8 cellular contexts compared by ENCODE assay signal in the genomic region with DNA sequence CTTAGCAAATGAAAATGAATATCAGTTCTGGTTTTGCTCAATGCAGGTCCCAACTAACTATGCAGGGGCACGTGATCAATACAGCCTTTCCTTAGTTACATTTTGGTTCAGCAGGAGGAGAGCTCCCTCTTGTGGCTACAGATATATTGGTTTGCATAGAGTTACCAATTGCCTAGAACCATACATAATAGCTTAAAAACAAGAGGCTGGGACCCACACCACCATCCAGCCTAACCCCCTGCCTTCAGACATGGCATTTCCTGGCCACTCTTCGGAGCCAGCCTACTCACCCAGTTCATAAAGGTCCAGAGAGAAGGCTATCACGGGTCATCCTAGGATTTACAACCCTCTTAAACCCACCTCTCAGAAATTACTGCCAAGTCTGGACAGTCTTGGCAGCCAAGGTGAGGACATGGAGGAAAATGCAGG. TPM values are rescaled to one million over a fixed set of nuclear protein-coding genes. Genes with fewer than 3 reads are reported as not detected.
A peak's percentile ranks its signal among the peaks of the same experiment; 100 is the strongest.
DNase-seq lines count a peak whose midpoint lies in the region; ATAC-seq, FAIRE-seq and TF ChIP-seq lines count a peak whose summit lies in the region.

No MANE protein-coding gene starts in this region.

- H3K27ac ChIP-seq in coronary artery (no peak overlapping the region), HepG2 (ENCODE audit: extremely low read length, insufficient read depth, low read length) (no peak overlapping the region)

- H3K4me2 ChIP-seq in HepG2 (ENCODE audit: low read depth, low read length): no peak overlapping the region

- TF ChIP-seq EP300 in HepG2 (IDR thresholded peaks at IDR 0.05; ENCODE audit: low read depth in 2 of 2, low read length in 2 of 2): no peak
- TF ChIP-seq EP300 in HepG2 (CRISPR knock-in tag; IDR thresholded peaks at IDR 0.05; ENCODE audit: borderline replicate concordance): no peak

- H3K79me2 ChIP-seq in HepG2 (ENCODE audit: insufficient read depth, low read length): no peaks in the 10 kb centered on the region

- H3K4me3 ChIP-seq in coronary artery (no peak overlapping the region), HepG2 (replicated peaks in 1 of 3; ENCODE audit: insufficient read depth in 1 of 3, low read depth in 2 of 3, low read length in 3 of 3) (no peak overlapping the region)

- peak; percentile 83 for DNase-seq in DMS 273 (lab: John Stamatoyannopoulos, UW; ENCODE audit: unreplicated experiment)
- DNase-seq in NCI-H2227 (lab: John Stamatoyannopoulos, UW; ENCODE audit: unreplicated experiment): peak; percentile 80
- DNase-seq in UCSD-AML1 (lab: John Stamatoyannopoulos, UW; ENCODE audit: unreplicated experiment): peak; percentile 13
- no peak for DNase-seq in coronary artery (ENCODE audit: low spot score)
- peak; percentile 82 for DNase-seq in HepG2 (ENCODE audit: low spot score)
- peak; percentile 97 for DNase-seq in superior temporal gyrus (ENCODE audit: extremely low spot score)

- no peak for TF ChIP-seq POLR2A in HepG2 (IDR thresholded peaks at IDR 0.05; ENCODE audit: insufficient read depth in 1 of 2, low read depth in 2 of 2, low read length in 2 of 2)

- ATAC-seq in GM19395 (IDR thresholded peaks at IDR 0.05; ENCODE audit: unreplicated experiment) (peak; percentile 100), HG03354 (IDR thresholded peaks at IDR 0.05; ENCODE audit: poor library complexity, severe bottlenecking, unreplicated experiment) (peak; percentile 100), HepG2 (peak; percentile 99)

- CTCF ChIA-PET in HepG2 (lab: Yijun Ruan, JAX; ENCODE audit: low intra/inter-chr PET ratio, low total read pairs): interaction anchor here (0.9 to 3.6 kb wide), 3 partner anchors 10 to 189 kb away, joined by 3 to 36 read pairs (median 8); a partner anchor contains a TSS

- no peaks in the 10 kb centered on the region for H3K4me1 ChIP-seq in HepG2 (ENCODE audit: insufficient read depth, low read length)

- H2AFZ ChIP-seq in HepG2 (ENCODE audit: low read length): no peak overlapping the region

- intact Hi-C loops in HepG2 (cut with micrococcal nuclease; ENCODE audit: unreplicated experiment): loop anchor here (1.0 to 2.0 kb wide), 4 partner anchors 10 to 189 kb away; a partner anchor contains a TSS

- H3K9ac ChIP-seq in HepG2 (ENCODE audit: insufficient read depth, low read depth, low read length): no peak overlapping the region

- H3K36me3 ChIP-seq in HepG2 (replicated peaks in 1 of 2; ENCODE audit: control insufficient read depth in 1 of 2, insufficient read depth in 2 of 2, low read length in 2 of 2): peaks cover 36 to 95% of the 10 kb centered on the region in 2 experiments

- no peaks in the 10 kb centered on the region for H3K27me3 ChIP-seq in HepG2 (ENCODE audit: control insufficient read depth in 1 of 2, insufficient read depth in 2 of 2, low read length in 2 of 2)

- 0 out of 2 replicates have a peak, but pooled peaks cover 3% of the 10 kb centered on the region for H4K20me1 ChIP-seq in HepG2 (ENCODE audit: insufficient read depth, low read length)

- 22% methylated on average over 3 of the region's 3 CpGs for WGBS in HepG2 (ENCODE audit: low lambda C conversion rate)

- BruUV-seq in HepG2 (replicated peaks; lab: Mats Ljungman, UMichigan): no TSS peak

- in situ Hi-C loops in HepG2 (cut with HindIII; ENCODE audit: extremely low pct_ligation_motif_present, low pct_unique_long_range_greater_than_20kb): no loop called here

- peak; percentile 92 for FAIRE-seq in HepG2 (lab: Jason Lieb, UNC)

- no peaks in the 10 kb centered on the region for H3K9me3 ChIP-seq in HepG2 (ENCODE audit: low read length)

- TF ChIP-seq CTCF in coronary artery (IDR thresholded peaks at IDR 0.05) (peak; percentile 64), HepG2 (CRISPR knock-in tag; IDR thresholded peaks at IDR 0.05) (peak; percentile 94)

- TF ChIP-seq RAD21 in HepG2 (CRISPR knock-in tag; IDR thresholded peaks at IDR 0.05): peak; percentile 61

- POLR2A ChIA-PET in HepG2 (lab: Yijun Ruan, JAX): interaction anchor here (1.7 kb wide), 2 partner anchors 11 to 189 kb away, joined by 5 to 11 read pairs; a partner anchor contains a TSS

TF ChIP-seq in HepG2, 621 proteins besides CTCF, POLR2A, EP300 and RAD21 (continues in another document):
- TF ChIP-seq, protein P1, sequence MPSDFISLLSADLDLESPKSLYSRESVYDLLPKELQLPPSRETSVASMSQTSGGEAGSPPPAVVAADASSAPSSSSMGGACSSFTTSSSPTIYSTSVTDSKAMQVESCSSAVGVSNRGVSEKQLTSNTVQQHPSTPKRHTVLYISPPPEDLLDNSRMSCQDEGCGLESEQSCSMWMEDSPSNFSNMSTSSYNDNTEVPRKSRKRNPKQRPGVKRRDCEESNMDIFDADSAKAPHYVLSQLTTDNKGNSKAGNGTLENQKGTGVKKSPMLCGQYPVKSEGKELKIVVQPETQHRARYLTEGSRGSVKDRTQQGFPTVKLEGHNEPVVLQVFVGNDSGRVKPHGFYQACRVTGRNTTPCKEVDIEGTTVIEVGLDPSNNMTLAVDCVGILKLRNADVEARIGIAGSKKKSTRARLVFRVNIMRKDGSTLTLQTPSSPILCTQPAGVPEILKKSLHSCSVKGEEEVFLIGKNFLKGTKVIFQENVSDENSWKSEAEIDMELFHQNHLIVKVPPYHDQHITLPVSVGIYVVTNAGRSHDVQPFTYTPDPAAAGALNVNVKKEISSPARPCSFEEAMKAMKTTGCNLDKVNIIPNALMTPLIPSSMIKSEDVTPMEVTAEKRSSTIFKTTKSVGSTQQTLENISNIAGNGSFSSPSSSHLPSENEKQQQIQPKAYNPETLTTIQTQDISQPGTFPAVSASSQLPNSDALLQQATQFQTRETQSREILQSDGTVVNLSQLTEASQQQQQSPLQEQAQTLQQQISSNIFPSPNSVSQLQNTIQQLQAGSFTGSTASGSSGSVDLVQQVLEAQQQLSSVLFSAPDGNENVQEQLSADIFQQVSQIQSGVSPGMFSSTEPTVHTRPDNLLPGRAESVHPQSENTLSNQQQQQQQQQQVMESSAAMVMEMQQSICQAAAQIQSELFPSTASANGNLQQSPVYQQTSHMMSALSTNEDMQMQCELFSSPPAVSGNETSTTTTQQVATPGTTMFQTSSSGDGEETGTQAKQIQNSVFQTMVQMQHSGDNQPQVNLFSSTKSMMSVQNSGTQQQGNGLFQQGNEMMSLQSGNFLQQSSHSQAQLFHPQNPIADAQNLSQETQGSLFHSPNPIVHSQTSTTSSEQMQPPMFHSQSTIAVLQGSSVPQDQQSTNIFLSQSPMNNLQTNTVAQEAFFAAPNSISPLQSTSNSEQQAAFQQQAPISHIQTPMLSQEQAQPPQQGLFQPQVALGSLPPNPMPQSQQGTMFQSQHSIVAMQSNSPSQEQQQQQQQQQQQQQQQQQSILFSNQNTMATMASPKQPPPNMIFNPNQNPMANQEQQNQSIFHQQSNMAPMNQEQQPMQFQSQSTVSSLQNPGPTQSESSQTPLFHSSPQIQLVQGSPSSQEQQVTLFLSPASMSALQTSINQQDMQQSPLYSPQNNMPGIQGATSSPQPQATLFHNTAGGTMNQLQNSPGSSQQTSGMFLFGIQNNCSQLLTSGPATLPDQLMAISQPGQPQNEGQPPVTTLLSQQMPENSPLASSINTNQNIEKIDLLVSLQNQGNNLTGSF (CRISPR knock-in tag; IDR thresholded peaks at IDR 0.05): no peak
- TF ChIP-seq, protein P2, sequence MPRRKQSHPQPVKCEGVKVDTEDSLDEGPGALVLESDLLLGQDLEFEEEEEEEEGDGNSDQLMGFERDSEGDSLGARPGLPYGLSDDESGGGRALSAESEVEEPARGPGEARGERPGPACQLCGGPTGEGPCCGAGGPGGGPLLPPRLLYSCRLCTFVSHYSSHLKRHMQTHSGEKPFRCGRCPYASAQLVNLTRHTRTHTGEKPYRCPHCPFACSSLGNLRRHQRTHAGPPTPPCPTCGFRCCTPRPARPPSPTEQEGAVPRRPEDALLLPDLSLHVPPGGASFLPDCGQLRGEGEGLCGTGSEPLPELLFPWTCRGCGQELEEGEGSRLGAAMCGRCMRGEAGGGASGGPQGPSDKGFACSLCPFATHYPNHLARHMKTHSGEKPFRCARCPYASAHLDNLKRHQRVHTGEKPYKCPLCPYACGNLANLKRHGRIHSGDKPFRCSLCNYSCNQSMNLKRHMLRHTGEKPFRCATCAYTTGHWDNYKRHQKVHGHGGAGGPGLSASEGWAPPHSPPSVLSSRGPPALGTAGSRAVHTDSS (CRISPR knock-in tag; conservative IDR thresholded peaks at IDR 0.05): no peak
- TF ChIP-seq SALL2 (CRISPR knock-in tag; IDR thresholded peaks at IDR 0.05) (0 out of 2 replicates have a peak, but pooled peaks have one; percentile 40), ZNF572 (CRISPR knock-in tag; IDR thresholded peaks at IDR 0.05) (no peak), ERF (CRISPR knock-in tag; IDR thresholded peaks at IDR 0.05) (no peak), GATAD2A (CRISPR knock-in tag; IDR thresholded peaks at IDR 0.05) (peak; percentile 72), ZNF746 (CRISPR knock-in tag; IDR thresholded peaks at IDR 0.05) (no peak), GTF2F1 (IDR thresholded peaks at IDR 0.05; ENCODE audit: low read length) (no peak)

RNA-seq across cellular contexts. Expression of a gene that starts 10.5 kb away (rescaled TPM):
- total RNA-seq in HepG2 (2016; rRNA removed; fragmentation: Illumina TruSeq; extraction: Trizol): 28.7 and 37.2 TPM in 2 replicates
- total RNA-seq in HepG2 (2016; cell fraction: cytosol; rRNA removed; fragmentation: Illumina TruSeq; extraction: Trizol; ENCODE audit: low read depth): 4.8 and 7.0 TPM in 2 replicates
- total RNA-seq in HepG2 (2016; cell fraction: insoluble cytoplasmic fraction; rRNA removed; fragmentation: Illumina TruSeq; extraction: Trizol): 29.0 and 39.3 TPM in 2 replicates
- total RNA-seq in HepG2 (2016; cell fraction: membrane; rRNA removed; fragmentation: Illumina TruSeq; extraction: Trizol): 8.2 and 11.3 TPM in 2 replicates
- 89.0 and 99.4 TPM in 2 replicates for total RNA-seq in HepG2 (2016; cell fraction: nucleus; rRNA removed; fragmentation: Illumina TruSeq; extraction: Trizol)
- polyA plus RNA-seq in HepG2 (2011; rRNA removed): 53.2 and 58.5 TPM in 2 replicates
- 11.3 and 14.8 TPM in 2 replicates for polyA plus RNA-seq in HepG2 (2011; cell fraction: cytosol; rRNA removed)
- 273 and 279 TPM in 2 replicates for polyA plus RNA-seq in HepG2 (2011; cell fraction: nucleus; rRNA removed)
- 43.0 and 43.1 TPM in 2 replicates for polyA plus RNA-seq in HepG2 (2012)
- 1.2 and 1.5 TPM in 2 replicates for polyA plus RNA-seq in HepG2 (2016; cell fraction: cytosol; fragmentation: Illumina TruSeq; extraction: Trizol; ENCODE audit: low read depth)
- polyA plus RNA-seq in HepG2 (2016; cell fraction: insoluble cytoplasmic fraction; fragmentation: Illumina TruSeq; extraction: Trizol; ENCODE audit: low read depth): 18.5 and 21.6 TPM in 2 replicates
- polyA plus RNA-seq in HepG2 (2016; cell fraction: membrane; fragmentation: Illumina TruSeq; extraction: Trizol; ENCODE audit: low read depth): 2.5 and 3.4 TPM in 2 replicates
- 177 and 193 TPM in 2 replicates for polyA plus RNA-seq in HepG2 (2016; cell fraction: nucleus; fragmentation: Illumina TruSeq; extraction: Trizol; ENCODE audit: insufficient read depth, low read depth)
- polyA minus RNA-seq in HepG2 (2011; rRNA and poly(A)+ RNA removed; ENCODE audit: low replicate concordance): 12.3 and 25.2 TPM in 2 replicates
- polyA minus RNA-seq in HepG2 (2011; cell fraction: cytosol; rRNA and poly(A)+ RNA removed): 11.3 and 12.0 TPM in 2 replicates
- 141 and 162 TPM in 2 replicates for polyA minus RNA-seq in HepG2 (2011; cell fraction: nucleus; rRNA and poly(A)+ RNA removed)
